Comparison of ENCODE assay signal across 22 cellular contexts in the genomic region with DNA sequence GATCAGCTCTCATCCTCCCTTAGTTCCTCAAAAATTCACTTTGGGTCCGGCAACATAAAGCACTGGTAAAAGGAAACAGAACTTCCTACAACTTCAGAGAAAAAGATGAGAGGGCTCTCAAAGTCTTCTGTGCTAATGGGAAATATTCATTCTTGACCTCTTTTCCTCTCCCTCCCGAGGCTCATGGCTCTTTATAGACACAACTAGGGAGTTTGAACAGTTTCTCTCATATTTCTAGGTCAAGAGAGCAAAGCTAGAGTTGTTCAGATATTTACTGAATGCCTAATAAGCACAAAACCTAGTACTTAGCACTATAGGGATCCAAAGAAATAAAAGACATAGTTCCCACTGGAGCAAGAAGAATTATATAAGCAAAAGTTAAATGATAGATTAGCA.
A peak's percentile ranks its signal among the peaks of the same experiment; 100 is the strongest.
DNase-seq lines count a peak whose midpoint lies in the region; FAIRE-seq and TF ChIP-seq lines count a peak whose summit lies in the region.
"Had no signal": no experiment of that assay in that cellular context is flagged by ENCODE, and none has a peak within 500 bp of the region (broad histone marks: within the 10 kb centered on the region; RNA-seq: fewer than 3 reads in every experiment).

No MANE protein-coding gene starts in this region.

- H3K36me3 ChIP-seq in PC-9 (ENCODE audit: low read depth), result no peaks in the 10 kb centered on the region
- H3K36me3 ChIP-seq in fibroblast of lung (ENCODE audit: control insufficient read depth, insufficient read depth, low read length), result no peaks in the 10 kb centered on the region
- H3K36me3 ChIP-seq in tibial nerve, result no peaks in the 10 kb centered on the region
- H3K36me3 ChIP-seq in small intestine (ENCODE audit: control insufficient read depth in 2 of 2, insufficient read depth in 2 of 2, low read length in 2 of 2), result no peaks in the 10 kb centered on the region
- H3K36me3 ChIP-seq: spleen had no signal

- no TSS peak for BruUV-seq in PC-9 (replicated peaks; lab: Mats Ljungman, UMichigan)

- no peak for FAIRE-seq in small intestine (lab: Jason Lieb, UNC)

- H3K79me2 ChIP-seq in PC-9 (ENCODE audit: low read depth) (no peaks in the 10 kb centered on the region), fibroblast of lung (ENCODE audit: control insufficient read depth, insufficient read depth, low read length) (no peaks in the 10 kb centered on the region)
- H3K79me2 ChIP-seq: parathyroid adenoma had no signal

- H3K27ac ChIP-seq in PC-9 (no peak overlapping the region), fibroblast of lung (ENCODE audit: insufficient read depth, low read length) (peak overlapping the region; percentile 30), tibial nerve (peak overlapping the region; percentile 25 to 82 (median 68)), small intestine (ENCODE audit: low read depth in 1 of 2, low read length in 1 of 2) (peak overlapping the region in 1 of 2 donors; percentile 45)
- H3K27ac ChIP-seq: parathyroid adenoma had no signal

- H3K27ac Mint-ChIP-seq in nephron, result peak overlapping the region; percentile 82 to 91 (median 91)
- H3K27ac Mint-ChIP-seq: activated CD4-positive, alpha-beta T cell treated with anti-CD3 and anti-CD28 coated beads, Interleukin-2, amount 10 ng/mL, durations not matched to agents 7 days and 5 days; effector memory CD8-positive, alpha-beta T cell; naive thymus-derived CD8-positive, alpha-beta T cell; T-helper 1 cell treated with Interleukin-12 subunit alpha and Interleukin-12 subunit beta and Interleukin-4 antibody, amounts not matched to agents 30 μg/mL and 1 μg/mL, for 36 hours had no signal

- no peak for TF ChIP-seq CTCF in PC-9 (conservative IDR thresholded peaks at IDR 0.05)
- TF ChIP-seq CTCF in fibroblast of lung (conservative IDR thresholded peaks at IDR 0.05 in 1 of 2, IDR thresholded peaks at IDR 0.05 in 1 of 2; ENCODE audit: low read depth in 1 of 2, low read length in 2 of 2), result no peak
- TF ChIP-seq CTCF in nephron (IDR thresholded peaks at IDR 0.05; ENCODE audit: unreplicated experiment in 3 of 3), result no peak
- no peak for TF ChIP-seq CTCF in tibial nerve (IDR thresholded peaks at IDR 0.05)

- TF ChIP-seq EP300 in tibial nerve (IDR thresholded peaks at IDR 0.05), result no peak

- DNase-seq in PC-9 (no peak), fibroblast of lung (ENCODE audit: low read depth in 2 of 2) (no peak), tibial nerve (ENCODE audit: low spot score in 2 of 2) (no peak), small intestine (no peak), SIG-M5 treated with dmso at 0.1 percent for 504 hours (lab: John Stamatoyannopoulos, UW; ENCODE audit: unreplicated experiment) (no peak)
- DNase-seq in stimulated activated CD4-positive, alpha-beta T cell treated with anti-CD3 and anti-CD28 coated beads, Interleukin-4, amount 100 ng/mL, for 24 hours, result no peak
- no peak for DNase-seq in stimulated activated CD4-positive, alpha-beta T cell treated with anti-CD3 and anti-CD28 coated beads, Interleukin-4, amount 100 ng/mL, for 1 hour
- DNase-seq: activated CD4-positive, alpha-beta T cell treated with anti-CD3 and anti-CD28 coated beads, Interleukin-2, amount 10 ng/mL, durations not matched to agents 7 days and 5 days; activated effector memory CD4-positive, alpha-beta T cell treated with Interleukin-2 at 50 U/mL for 16 hours; AML-193; central memory CD4-positive, alpha-beta T cell; effector memory CD8-positive, alpha-beta T cell; naive thymus-derived CD8-positive, alpha-beta T cell; NCI-H1417; NCI-H2171 treated with DMSO at 0.1 percent for 48 hours; NCI-H69; SHP77 treated with DMSO at 0.1 percent for 48 hours; spleen; testis had no signal

- H4K20me1 ChIP-seq in PC-9 (ENCODE audit: insufficient read depth) (no peaks in the 10 kb centered on the region), fibroblast of lung (ENCODE audit: control insufficient read depth, extremely low read depth, insufficient read depth, low read length) (no peaks in the 10 kb centered on the region)

- H3F3A ChIP-seq in PC-9 (ENCODE audit: insufficient read depth, low read depth), result no peaks in the 10 kb centered on the region

- H3K9ac ChIP-seq in fibroblast of lung (ENCODE audit: insufficient read depth, low read length), result no peak overlapping the region
- H3K9ac ChIP-seq: parathyroid adenoma had no signal

- H3K4me3 ChIP-seq in PC-9, result no peak overlapping the region
- H3K4me3 ChIP-seq in fibroblast of lung (replicated peaks in 1 of 4; ENCODE audit: control extremely low read depth in 1 of 4, insufficient read depth in 1 of 4, low read depth in 3 of 4, low read length in 4 of 4), result no peak overlapping the region
- no peak overlapping the region for H3K4me3 ChIP-seq in tibial nerve
- H3K4me3 ChIP-seq in small intestine (ENCODE audit: low read depth in 1 of 2, low read length in 2 of 2), result no peak overlapping the region
- H3K4me3 ChIP-seq: spleen, testis had no signal

- no peaks in the 10 kb centered on the region for H3K9me2 ChIP-seq in PC-9 (ENCODE audit: insufficient read depth)

- no peaks in the 10 kb centered on the region for H3K36me3 Mint-ChIP-seq in nephron (ENCODE audit: low read depth)
- H3K36me3 Mint-ChIP-seq: naive thymus-derived CD8-positive, alpha-beta T cell had no signal

- H3K4me2 ChIP-seq in PC-9, result 0 out of 2 replicates have a peak overlapping the region, but pooled peaks have one; percentile 4
- H3K4me2 ChIP-seq in fibroblast of lung (ENCODE audit: extremely low read depth, insufficient read depth, low read length), result peak overlapping the region; percentile 48

- H3K9me3 Mint-ChIP-seq in nephron, result no peaks in the 10 kb centered on the region
- H3K9me3 Mint-ChIP-seq: activated CD4-positive, alpha-beta T cell treated with anti-CD3 and anti-CD28 coated beads, Interleukin-2, amount 10 ng/mL, durations not matched to agents 7 days and 5 days; T-helper 1 cell treated with Interleukin-12 subunit alpha and Interleukin-12 subunit beta and Interleukin-4 antibody, amounts not matched to agents 30 μg/mL and 1 μg/mL, for 36 hours had no signal

- POLR2A ChIA-PET in PC-9 (lab: Charles Lee; ENCODE audit: unreplicated experiment), result no interaction called here

- no peak for TF ChIP-seq POLR2A in tibial nerve (IDR thresholded peaks at IDR 0.05)

- intact Hi-C loops in PC-9 (cut with micrococcal nuclease; ENCODE audit: unreplicated experiment), result loop anchor here (1.0 to 5.0 kb wide), 3 partner anchors 19 to 198 kb away; no protein-coding TSS in a partner anchor

- 13 to 20% methylated on average over 2 of the region's 2 CpGs for WGBS in tibial nerve, 2 donors
- WGBS in small intestine, 3 donors, result 26 to 43% (median 43%) methylated on average over 2 of the region's 2 CpGs

- peaks cover 52% of the 10 kb centered on the region for H3K4me1 Mint-ChIP-seq in nephron
- H3K4me1 Mint-ChIP-seq: activated CD4-positive, alpha-beta T cell treated with anti-CD3 and anti-CD28 coated beads, Interleukin-2, amount 10 ng/mL, durations not matched to agents 7 days and 5 days; naive thymus-derived CD8-positive, alpha-beta T cell had no signal

- no peak overlapping the region for H3K4me3 Mint-ChIP-seq in nephron
- H3K4me3 Mint-ChIP-seq: activated CD4-positive, alpha-beta T cell treated with anti-CD3 and anti-CD28 coated beads, Interleukin-2, amount 10 ng/mL, durations not matched to agents 7 days and 5 days; effector memory CD8-positive, alpha-beta T cell; naive thymus-derived CD8-positive, alpha-beta T cell; T-helper 1 cell treated with Interleukin-12 subunit alpha and Interleukin-12 subunit beta and Interleukin-4 antibody, amounts not matched to agents 30 μg/mL and 1 μg/mL, for 36 hours had no signal

- H2AFZ ChIP-seq in PC-9 (peak overlapping the region; percentile 55; the same call in 1 of the 2 replicates), fibroblast of lung (ENCODE audit: low read length) (no peak overlapping the region)
- H2AFZ ChIP-seq: parathyroid adenoma had no signal

- H3K27me3 ChIP-seq in PC-9 (ENCODE audit: insufficient read depth, low read depth) (no peaks in the 10 kb centered on the region), fibroblast of lung (ENCODE audit: control insufficient read depth, insufficient read depth, low read length) (no peaks in the 10 kb centered on the region), tibial nerve (no peaks in the 10 kb centered on the region), small intestine (ENCODE audit: control insufficient read depth in 2 of 2, insufficient read depth in 2 of 2, low read length in 2 of 2) (no peaks in the 10 kb centered on the region)
- H3K27me3 ChIP-seq: spleen, testis had no signal

- CTCF ChIA-PET in PC-9 (lab: Charles Lee), result interaction anchor here (0.6 kb wide), 1 partner anchor 53 kb away, joined by 10 read pairs; no protein-coding TSS in a partner anchor

- peaks cover 12% of the 10 kb centered on the region for H3K4me1 ChIP-seq in PC-9 (replicated peaks; ENCODE audit: insufficient read depth)
- peaks cover 12% of the 10 kb centered on the region for H3K4me1 ChIP-seq in fibroblast of lung (ENCODE audit: control insufficient read depth, extremely low read depth, insufficient read depth, low read length)
- H3K4me1 ChIP-seq in tibial nerve, result peaks cover 0 to 27% (median 3%) of the 10 kb centered on the region in 4 donors
- no peaks in the 10 kb centered on the region for H3K4me1 ChIP-seq in small intestine (ENCODE audit: control insufficient read depth in 2 of 2, insufficient read depth in 1 of 2, low read depth in 1 of 2, low read length in 1 of 2)
- H3K4me1 ChIP-seq: parathyroid adenoma had no signal

- no peaks in the 10 kb centered on the region for H3K9me3 ChIP-seq in PC-9 (ENCODE audit: insufficient read depth, low read depth)
- H3K9me3 ChIP-seq in fibroblast of lung (ENCODE audit: control insufficient read depth, insufficient read depth, low read depth, low read length), result no peaks in the 10 kb centered on the region
- no peaks in the 10 kb centered on the region for H3K9me3 ChIP-seq in tibial nerve
- no peaks in the 10 kb centered on the region for H3K9me3 ChIP-seq in small intestine (ENCODE audit: control insufficient read depth, low read depth)
- H3K9me3 ChIP-seq: spleen, testis had no signal

- H3K27me3 Mint-ChIP-seq in nephron (ENCODE audit: low read depth), result no peaks in the 10 kb centered on the region
